In the genomic region with DNA sequence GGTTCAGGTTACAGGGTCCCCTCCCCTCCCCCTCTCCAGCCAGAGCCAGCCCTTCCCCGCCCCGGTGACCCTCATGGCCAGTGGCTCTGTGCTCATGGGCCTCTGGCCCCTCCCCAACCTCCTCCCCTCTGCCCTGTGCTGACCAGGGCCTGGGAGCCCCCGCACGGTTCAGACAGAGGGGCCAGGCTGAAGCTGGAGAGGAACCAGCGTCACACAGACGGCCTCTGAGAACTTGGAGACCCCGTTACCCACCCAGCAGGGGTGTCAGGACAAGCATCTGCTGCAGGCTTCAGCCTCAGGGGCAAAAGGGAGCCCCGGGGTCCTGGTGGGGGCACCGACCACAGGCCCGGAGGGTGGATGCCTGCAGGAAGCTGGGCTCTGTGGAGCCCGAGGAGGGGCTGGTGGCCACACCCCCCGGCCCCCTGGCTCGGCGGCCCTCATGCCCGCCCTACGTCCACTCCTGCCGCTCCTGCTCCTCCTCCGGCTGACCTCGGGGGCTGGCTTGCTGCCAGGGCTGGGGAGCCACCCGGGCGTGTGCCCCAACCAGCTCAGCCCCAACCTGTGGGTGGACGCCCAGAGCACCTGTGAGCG, we compare ENCODE assay signal across 12 cellular contexts. TPM values are rescaled to one million over a fixed set of nuclear protein-coding genes. Genes with fewer than 3 reads are reported as not detected.
DNase-seq lines count a peak whose midpoint lies in the region; ATAC-seq and TF ChIP-seq lines count a peak whose summit lies in the region.
"Had no signal": no experiment of that assay in that cellular context is flagged by ENCODE, and none has a peak within 500 bp of the region (broad histone marks: within the 10 kb centered on the region; RNA-seq: fewer than 3 reads in every experiment).

A gene with protein sequence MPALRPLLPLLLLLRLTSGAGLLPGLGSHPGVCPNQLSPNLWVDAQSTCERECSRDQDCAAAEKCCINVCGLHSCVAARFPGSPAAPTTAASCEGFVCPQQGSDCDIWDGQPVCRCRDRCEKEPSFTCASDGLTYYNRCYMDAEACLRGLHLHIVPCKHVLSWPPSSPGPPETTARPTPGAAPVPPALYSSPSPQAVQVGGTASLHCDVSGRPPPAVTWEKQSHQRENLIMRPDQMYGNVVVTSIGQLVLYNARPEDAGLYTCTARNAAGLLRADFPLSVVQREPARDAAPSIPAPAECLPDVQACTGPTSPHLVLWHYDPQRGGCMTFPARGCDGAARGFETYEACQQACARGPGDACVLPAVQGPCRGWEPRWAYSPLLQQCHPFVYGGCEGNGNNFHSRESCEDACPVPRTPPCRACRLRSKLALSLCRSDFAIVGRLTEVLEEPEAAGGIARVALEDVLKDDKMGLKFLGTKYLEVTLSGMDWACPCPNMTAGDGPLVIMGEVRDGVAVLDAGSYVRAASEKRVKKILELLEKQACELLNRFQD (plus strand): TSS at position 171 of the 591 bp plus-strand sequence. CDS start 269 bp downstream, at position 440.

- no peak for ATAC-seq in GM21619 (IDR thresholded peaks at IDR 0.05; ENCODE audit: unreplicated experiment)

- POLR2A ChIA-PET in RWPE1 (lab: Yijun Ruan, JAX; ENCODE audit: low non-redundant PET) = interaction anchor here (1.0 kb wide), 1 partner anchor 38 kb away, joined by 3 read pairs; no protein-coding TSS in a partner anchor

- H3K27ac ChIP-seq in RWPE1 = peak within 1 kb of the TSS; percentile 97
- H3K27ac ChIP-seq: esophagus muscularis mucosa had no signal

- TF ChIP-seq CTCF in GM20000 (IDR thresholded peaks at IDR 0.05; ENCODE audit: extremely low read depth, missing control alignments) (no peak), RWPE1 (conservative IDR thresholded peaks at IDR 0.05; ENCODE audit: low read depth) (no peak), progenitor cell of endocrine pancreas (IDR thresholded peaks at IDR 0.05; ENCODE audit: unreplicated experiment) (no peak)

- peaks cover 14% of the 10 kb centered on the region for H3K4me1 Mint-ChIP-seq in progenitor cell of endocrine pancreas (ENCODE audit: low read depth)
- H3K4me1 Mint-ChIP-seq in activated CD4-positive, alpha-beta T cell treated with anti-CD3 and anti-CD28 coated beads, Interleukin-2, amount 10 ng/mL, durations not matched to agents 24 days and 14 days = peaks cover 2% of the 10 kb centered on the region

- peak within 1 kb of the TSS; percentile 67 for H3K4me3 Mint-ChIP-seq in progenitor cell of endocrine pancreas (ENCODE audit: low read depth)
- no peak within 1 kb of the TSS for H3K4me3 Mint-ChIP-seq in activated CD4-positive, alpha-beta T cell treated with anti-CD3 and anti-CD28 coated beads, Interleukin-2, amount 10 ng/mL, durations not matched to agents 24 days and 14 days

- intact Hi-C loops in activated CD4-positive, alpha-beta T cell treated with anti-CD3 and anti-CD28 coated beads, Interleukin-2, amount 10 ng/mL, durations not matched to agents 24 days and 14 days (cut with micrococcal nuclease) = no loop called here

- H3K27me3 Mint-ChIP-seq in progenitor cell of endocrine pancreas = no peaks in the 10 kb centered on the region
- no peaks in the 10 kb centered on the region for H3K27me3 Mint-ChIP-seq in activated CD4-positive, alpha-beta T cell treated with anti-CD3 and anti-CD28 coated beads, Interleukin-2, amount 10 ng/mL, durations not matched to agents 24 days and 14 days

- peak within 1 kb of the TSS; percentile 20 for H3K4me3 ChIP-seq in iPS-11a (ENCODE audit: low read depth, low read length)
- H3K4me3 ChIP-seq: esophagus muscularis mucosa had no signal

- H3K9me3 Mint-ChIP-seq in progenitor cell of endocrine pancreas (ENCODE audit: low read depth) = no peaks in the 10 kb centered on the region
- H3K9me3 Mint-ChIP-seq in activated CD4-positive, alpha-beta T cell treated with anti-CD3 and anti-CD28 coated beads, Interleukin-2, amount 10 ng/mL, durations not matched to agents 24 days and 14 days = no peaks in the 10 kb centered on the region
- H3K9me3 Mint-ChIP-seq: activated naive CD4-positive, alpha-beta T cell treated with anti-CD3 and anti-CD28 coated beads, Interleukin-2, amount 50 U/mL, for 72 hours had no signal

- peaks cover 6% of the 10 kb centered on the region for H3K36me3 Mint-ChIP-seq in progenitor cell of endocrine pancreas (ENCODE audit: insufficient read depth)
- peaks cover 2% of the 10 kb centered on the region for H3K36me3 Mint-ChIP-seq in activated CD4-positive, alpha-beta T cell treated with anti-CD3 and anti-CD28 coated beads, Interleukin-2, amount 10 ng/mL, durations not matched to agents 24 days and 14 days (ENCODE audit: low read depth)
- H3K36me3 Mint-ChIP-seq: activated naive CD4-positive, alpha-beta T cell treated with anti-CD3 and anti-CD28 coated beads, Interleukin-2, amount 50 U/mL, for 72 hours had no signal

- H3K27ac Mint-ChIP-seq in progenitor cell of endocrine pancreas = peak within 1 kb of the TSS; percentile 96
- H3K27ac Mint-ChIP-seq in activated CD4-positive, alpha-beta T cell treated with anti-CD3 and anti-CD28 coated beads, Interleukin-2, amount 10 ng/mL, durations not matched to agents 24 days and 14 days = no peak within 1 kb of the TSS
- H3K27ac Mint-ChIP-seq: activated naive CD4-positive, alpha-beta T cell treated with anti-CD3 and anti-CD28 coated beads, Interleukin-2, amount 50 U/mL, for 72 hours had no signal

- DNase-seq in GM20000 (ENCODE audit: low spot score) (peak; percentile 26), RWPE1 (ENCODE audit: low spot score) (no peak), progenitor cell of endocrine pancreas (ENCODE audit: low spot score, unreplicated experiment) (peak; percentile 73), NCI-H345 treated with DMSO at 0.1 percent for 48 hours (lab: John Stamatoyannopoulos, UW; ENCODE audit: unreplicated experiment) (no peak), GM19240 (ENCODE audit: insufficient read length, low spot score) (no peak)
- no peak for DNase-seq in activated CD4-positive, alpha-beta T cell treated with anti-CD3 and anti-CD28 coated beads, Interleukin-2, amount 10 ng/mL, durations not matched to agents 24 days and 14 days
- DNase-seq: DMS153; stimulated activated CD4-positive, alpha-beta T cell treated with anti-CD3 and anti-CD28 coated beads, Interleukin-4, amount 100 ng/mL, for 4 hours had no signal

- CTCF ChIA-PET in RWPE1 (lab: Yijun Ruan, JAX) = interaction anchor here (0.5 to 1.1 kb wide), 2 partner anchors 38 to 84 kb away, joined by 5 to 9 read pairs; no protein-coding TSS in a partner anchor

RNA-seq across cellular contexts. Expression of the gene that starts here (rescaled TPM):
- 37.2 and 42.8 TPM in 2 replicates for total RNA-seq in progenitor cell of endocrine pancreas
- total RNA-seq in activated CD4-positive, alpha-beta T cell treated with anti-CD3 and anti-CD28 coated beads, Interleukin-2, amount 10 ng/mL, durations not matched to agents 24 days and 14 days = 0.44 and 0.45 TPM in 2 replicates

Comparison
In these comparisons a context has a peak if more than half of its experiments do, and no peak if none do; other contexts are left out.
1. RNA of the gene that starts here (total RNA-seq): 37.2 to 42.8 TPM in progenitor cell of endocrine pancreas; 0.44 to 0.45 TPM in activated CD4-positive, alpha-beta T cell treated with anti-CD3 and anti-CD28 coated beads, Interleukin-2, amount 10 ng/mL, durations not matched to agents 24 days and 14 days; every median in the first group is over 10 times any median in the second.
2. DNase-seq: peak in GM20000 (single experiment) and progenitor cell of endocrine pancreas (single experiment); none in RWPE1 (single experiment), activated CD4-positive, alpha-beta T cell treated with anti-CD3 and anti-CD28 coated beads, Interleukin-2, amount 10 ng/mL, durations not matched to agents 24 days and 14 days (single experiment), NCI-H345 treated with DMSO at 0.1 percent for 48 hours (single experiment) and GM19240 (single experiment).